8 cellular contexts compared by ENCODE assay signal in the genomic region with DNA sequence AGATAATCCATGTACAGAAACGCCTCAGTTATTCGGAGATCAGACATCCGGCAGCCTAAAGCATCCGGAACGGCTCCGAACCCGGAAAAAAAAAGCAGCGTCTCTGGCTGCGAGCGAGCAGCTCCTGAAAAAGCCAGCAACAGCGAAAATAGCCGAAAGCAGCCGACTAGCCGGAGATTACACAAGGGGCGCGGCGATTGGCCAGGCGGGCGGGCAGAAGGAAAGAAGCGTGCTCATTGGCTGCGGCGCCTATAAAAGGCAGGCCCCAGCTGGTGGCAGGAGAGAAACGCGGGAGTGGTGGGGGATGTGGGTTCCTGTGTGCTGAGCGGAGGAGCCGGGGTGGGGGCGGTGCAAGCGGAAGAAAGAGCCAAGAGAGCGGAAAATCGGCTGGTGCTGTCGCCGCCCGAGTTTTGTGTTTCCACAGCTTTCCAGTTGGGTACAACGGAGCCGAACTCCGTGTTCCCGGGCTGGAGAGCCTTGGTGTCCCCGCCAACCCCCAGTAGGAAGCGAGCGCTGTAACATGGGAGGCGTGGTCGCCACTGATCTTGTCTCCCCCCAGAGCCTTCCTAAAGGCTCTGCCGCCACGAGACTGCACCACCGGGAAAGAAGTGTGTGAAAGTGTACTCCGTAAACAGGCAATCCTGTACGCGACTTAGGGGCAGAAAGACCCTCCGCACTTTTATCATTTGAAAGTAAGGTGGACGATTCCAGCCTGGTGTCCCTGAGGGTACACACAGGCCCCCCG. TPM values are rescaled to one million over a fixed set of nuclear protein-coding genes. Genes with fewer than 3 reads are reported as not detected.
DNase-seq lines count a peak whose midpoint lies in the region; ATAC-seq and TF ChIP-seq lines count a peak whose summit lies in the region.

A gene (minus strand): TSS at position 141 of the 745 bp plus-strand sequence.

- H3K4me3 ChIP-seq in GM12875 (ENCODE audit: low read depth, low read length) (peak within 1 kb of the TSS; percentile 92), heart left ventricle (peak within 1 kb of the TSS; percentile 74 to 99 (median 85))

- no peaks in the 10 kb centered on the region for H3K36me3 ChIP-seq in heart left ventricle

- ATAC-seq in HG02798 (IDR thresholded peaks at IDR 0.05; ENCODE audit: poor library complexity, unreplicated experiment) (peak; percentile 97), heart left ventricle (peak; percentile 96 to 98 (median 98))

- peaks cover 13% of the 10 kb centered on the region for H3K27me3 Mint-ChIP-seq in type B pancreatic cell

- no peaks in the 10 kb centered on the region for H3K9me3 Mint-ChIP-seq in type B pancreatic cell

- H3K27ac Mint-ChIP-seq in type B pancreatic cell: peak within 1 kb of the TSS; percentile 89

- no peaks in the 10 kb centered on the region for H3K9me3 ChIP-seq in heart left ventricle

- WGBS in adipose tissue, 3 donors: 0 to 1% (median 0%) methylated on average over 50 to 51 of the region's 51 CpGs
- WGBS in heart left ventricle, 4 donors: 0 to 1% (median 0%) methylated on average over 44 to 51 of the region's 51 CpGs

- peak within 1 kb of the TSS; percentile 98 for H3K4me3 Mint-ChIP-seq in type B pancreatic cell

- H3K27ac ChIP-seq in adipose tissue (ENCODE audit: low read depth, low read length) (no peak within 1 kb of the TSS), heart left ventricle (peak within 1 kb of the TSS; percentile 77 to 95 (median 90))

- H3K4me1 Mint-ChIP-seq in type B pancreatic cell (ENCODE audit: unreplicated experiment): peaks cover 17% of the 10 kb centered on the region

- TF ChIP-seq POLR2A in heart left ventricle (IDR thresholded peaks at IDR 0.05): peak; percentile 99 to 100

- no peaks in the 10 kb centered on the region for H3K27me3 ChIP-seq in heart left ventricle

- DNase-seq in NCI-H1436 (lab: John Stamatoyannopoulos, UW): peak; percentile 96
- DNase-seq in T follicular helper cell (ENCODE audit: low read depth): peak; percentile 98
- peak; percentile 99 to 100 (median 99) for DNase-seq in heart left ventricle
- DNase-seq in pons (ENCODE audit: low spot score): peak; percentile 96
- peak; percentile 97 for DNase-seq in type B pancreatic cell (ENCODE audit: extremely low spot score, unreplicated experiment)

- intact Hi-C loops in heart left ventricle (cut with DNase I): loop anchor here in 9 of 10 donors (1.0 to 10.0 kb wide), 10 partner anchors 52 to 184 kb away; no protein-coding TSS in a partner anchor

- TF ChIP-seq CTCF in GM12875 (IDR thresholded peaks at IDR 0.05; ENCODE audit: borderline replicate concordance, insufficient read depth, low read depth, low read length) (no peak), heart left ventricle (IDR thresholded peaks at IDR 0.05) (no peak), type B pancreatic cell (conservative IDR thresholded peaks at IDR 0.05) (no peak)

- H3K4me1 ChIP-seq in heart left ventricle: peaks cover 0 to 29% (median 17%) of the 10 kb centered on the region in 12 donors

- H3K36me3 Mint-ChIP-seq in type B pancreatic cell: no peaks in the 10 kb centered on the region

RNA-seq across cellular contexts. Expression of the gene that starts here (rescaled TPM):
- polyA plus RNA-seq in adipose tissue (10 to 100 TPM in 2 of 3 donors, 1 to 10 TPM in 1; 5.1 to 29.2 (median 15.2) TPM), heart left ventricle (10 to 100 TPM in 1 of 2 donors, 1 to 10 TPM in 1; 7.1 to 18.2 TPM)
- total RNA-seq in heart left ventricle (10 to 100 TPM; 19.3 to 35.0 (median 25.7) TPM), type B pancreatic cell (ENCODE audit: low replicate concordance) (15.8 and 16.9 TPM in 2 replicates)
